Comparison of ENCODE assay signal across 28 cellular contexts in genomic region chr4:8079916-8080753, GRCh38.
DNase-seq lines count a peak whose midpoint lies in the region; ATAC-seq and TF ChIP-seq lines count a peak whose summit lies in the region.
"Had no signal": no experiment of that assay in that cellular context is flagged by ENCODE, and none has a peak within 500 bp of the region (broad histone marks: within the 10 kb centered on the region; RNA-seq: fewer than 3 reads in every experiment).

No MANE protein-coding gene starts in this region.

- H3K79me1 ChIP-seq in neuronal stem cell (ENCODE audit: low read depth, low read length): no peaks in the 10 kb centered on the region

- no peak overlapping the region for H3K4ac ChIP-seq in neuronal stem cell (ENCODE audit: low read length)

- H3K27ac Mint-ChIP-seq in WTC11 (peak overlapping the region; percentile 63; the same call in 1 of the 2 replicates), MCF 10A (ENCODE audit: low read depth, unreplicated experiment) (no peak overlapping the region), endothelial cell (ENCODE audit: unreplicated experiment) (no peak overlapping the region)
- H3K27ac Mint-ChIP-seq: activated CD4-positive, alpha-beta T cell treated with anti-CD3 and anti-CD28 coated beads for 36 hours; HFFc6; immature natural killer cell had no signal

- intact Hi-C loops in left ventricle myocardium superior (cut with micrococcal nuclease) (no loop called here), MCF 10A (cut with micrococcal nuclease) (no loop called here)

- H2AFZ ChIP-seq in neuronal stem cell (ENCODE audit: low read length): peak overlapping the region; percentile 69

- ATAC-seq in WTC11 (peak; percentile 62), left ventricle myocardium superior (peak; percentile 83)
- ATAC-seq: activated CD4-positive, alpha-beta T cell treated with anti-CD3 and anti-CD28 coated beads for 36 hours; upper lobe of right lung had no signal

- no peak overlapping the region for H4K8ac ChIP-seq in neuronal stem cell (ENCODE audit: low read depth, low read length)

- peaks cover 0 to 59% (median 5%) of the 10 kb centered on the region in 11 experiments; a peak in 10 of 22 replicates for H4K20me1 ChIP-seq in BLaER1 treated with 17β-estradiol and CSF1 and Interleukin-3, amounts not matched to agents 10 nM and 100 nM

- no CpG with 5 or more reads among the region's 21 CpGs for WGBS in neuronal stem cell (ENCODE audit: extremely low coverage in 2 of 2, insufficient read length in 2 of 2, insufficient replicate concordance in 1 of 2), 2 donors

- TF ChIP-seq CTCF in WTC11 (IDR thresholded peaks at IDR 0.05): no peak
- no peak for TF ChIP-seq CTCF in MCF 10A (IDR thresholded peaks at IDR 0.05; ENCODE audit: unreplicated experiment)
- TF ChIP-seq CTCF in endothelial cell (IDR thresholded peaks at IDR 0.05; ENCODE audit: unreplicated experiment): no peak

- H2AK5ac ChIP-seq in neuronal stem cell (ENCODE audit: low read depth, low read length): peak overlapping the region; percentile 74

- H3K4me2 ChIP-seq in BLaER1 treated with 17β-estradiol and CSF1 and Interleukin-3, amounts not matched to agents 10 nM and 100 nM: peak overlapping the region; percentile 59 to 94 (median 86); a peak in 21 of 22 replicates
- H3K4me2 ChIP-seq in neuronal stem cell (ENCODE audit: insufficient read depth, low read length, poor library complexity, severe bottlenecking): no peak overlapping the region

- no TSS peak for BruUV-seq in MCF 10A (replicated peaks; lab: Mats Ljungman, UMichigan)

- DNase-seq in WTC11 (ENCODE audit: low spot score) (no peak), left ventricle myocardium superior (peak; percentile 55), neuronal stem cell (ENCODE audit: low spot score) (no peak), HuH-7 (ENCODE audit: low spot score) (no peak), MCF 10A (ENCODE audit: unreplicated experiment) (no peak), endothelial cell (ENCODE audit: low spot score) (no peak)
- DNase-seq in activated CD4-positive, CD25-positive, alpha-beta regulatory T cell treated with anti-CD3 and anti-CD28 coated beads, Interleukin-2, amount 50 U/mL, for 72 hours: no peak
- DNase-seq: ACHN; activated CD4-positive, alpha-beta T cell treated with anti-CD3 and anti-CD28 coated beads for 36 hours; activated effector memory CD4-positive, alpha-beta T cell treated with anti-CD3 and anti-CD28 coated beads, Interleukin-2, amount 50 U/mL, for 16 hours; activated T-cell treated with anti-CD3 and anti-CD28 coated beads for 4 hours; C1 segment of cervical spinal cord; Caco-2; cerebellar nuclear complex; DMS79; GF-D8; HFFc6; immature natural killer cell; KG1; naive B cell; NCI-H2171; NCI-H510A; OCI-M1; spleen; stimulated activated CD4-positive, alpha-beta T cell treated with anti-CD3 and anti-CD28 coated beads, Interleukin-4, amount 100 ng/mL, for 1 hour; substantia nigra; upper lobe of right lung had no signal

- peak overlapping the region; percentile 81 for H3K18ac ChIP-seq in neuronal stem cell (ENCODE audit: low read length)

- H2BK12ac ChIP-seq in neuronal stem cell (ENCODE audit: low read length): no peak overlapping the region

- H3K9ac ChIP-seq in BLaER1 treated with 17β-estradiol and CSF1 and Interleukin-3, amounts not matched to agents 10 nM and 100 nM: peak overlapping the region in 4 of 11 experiments; percentile 19 to 56 (median 36); a peak in 5 of 22 replicates
- no peak overlapping the region for H3K9ac ChIP-seq in neuronal stem cell (ENCODE audit: low read depth, low read length, poor library complexity)

- H3K4me3 Mint-ChIP-seq in WTC11 (no peak overlapping the region), MCF 10A (ENCODE audit: unreplicated experiment) (no peak overlapping the region), endothelial cell (ENCODE audit: unreplicated experiment) (no peak overlapping the region)
- H3K4me3 Mint-ChIP-seq: activated CD4-positive, alpha-beta T cell treated with anti-CD3 and anti-CD28 coated beads for 36 hours; HFFc6; immature natural killer cell; naive B cell had no signal

- peak overlapping the region; percentile 45 for H2BK15ac ChIP-seq in neuronal stem cell (ENCODE audit: low read length)

- H3K4me1 Mint-ChIP-seq in WTC11: peaks cover 22% of the 10 kb centered on the region
- no peaks in the 10 kb centered on the region for H3K4me1 Mint-ChIP-seq in MCF 10A (ENCODE audit: insufficient read depth, unreplicated experiment)
- H3K4me1 Mint-ChIP-seq in endothelial cell (ENCODE audit: unreplicated experiment): no peaks in the 10 kb centered on the region
- H3K4me1 Mint-ChIP-seq: activated CD4-positive, alpha-beta T cell treated with anti-CD3 and anti-CD28 coated beads for 36 hours; immature natural killer cell; naive B cell had no signal

- no peak overlapping the region for H4K91ac ChIP-seq in neuronal stem cell (ENCODE audit: low read depth, low read length, poor library complexity)

- H3K14ac ChIP-seq in neuronal stem cell (ENCODE audit: low read length): no peak overlapping the region

- H3K27ac ChIP-seq in BLaER1 treated with 17β-estradiol and CSF1 and Interleukin-3, amounts not matched to agents 10 nM and 100 nM: peak overlapping the region in 3 of 11 experiments; percentile 12 to 36 (median 26); a peak in 4 of 22 replicates
- H3K27ac ChIP-seq in neuronal stem cell (replicated peaks; ENCODE audit: low read length): no peak overlapping the region
- H3K27ac ChIP-seq: upper lobe of right lung had no signal

- H3K27me3 Mint-ChIP-seq in WTC11 (ENCODE audit: low read depth) (no peaks in the 10 kb centered on the region), MCF 10A (ENCODE audit: insufficient read depth, unreplicated experiment) (peaks cover 35% of the 10 kb centered on the region), endothelial cell (ENCODE audit: unreplicated experiment) (peaks cover 10% of the 10 kb centered on the region)
- H3K27me3 Mint-ChIP-seq: activated CD4-positive, alpha-beta T cell treated with anti-CD3 and anti-CD28 coated beads for 36 hours had no signal

- H2BK5ac ChIP-seq in neuronal stem cell (ENCODE audit: low read length): peak overlapping the region; percentile 77

- no peaks in the 10 kb centered on the region for H3K36me3 ChIP-seq in BLaER1 treated with 17β-estradiol and CSF1 and Interleukin-3, amounts not matched to agents 10 nM and 100 nM
- H3K36me3 ChIP-seq in neuronal stem cell (replicated peaks in 1 of 2; ENCODE audit: control insufficient read depth in 2 of 2, insufficient read depth in 2 of 2, low read length in 2 of 2): no peaks in the 10 kb centered on the region
- H3K36me3 ChIP-seq: upper lobe of right lung had no signal

- H3K27me3 ChIP-seq in BLaER1 treated with 17β-estradiol and CSF1 and Interleukin-3, amounts not matched to agents 10 nM and 100 nM: peaks cover 0 to 52% (median 0%) of the 10 kb centered on the region in 11 experiments; a peak in 6 of 22 replicates
- peaks cover 0 to 28% (median 0%) of the 10 kb centered on the region in 3 experiments for H3K27me3 ChIP-seq in neuronal stem cell (ENCODE audit: control insufficient read depth in 3 of 3, insufficient read depth in 3 of 3, low read depth in 1 of 3, low read length in 3 of 3)
- H3K27me3 ChIP-seq: spleen, upper lobe of right lung had no signal

- CTCF ChIA-PET in WTC11 (lab: Charles Lee) (interaction anchor here (0.7 to 2.0 kb wide), 6 partner anchors 29 to 236 kb away, joined by 3 to 8 read pairs (median 4); no protein-coding TSS in a partner anchor), MCF 10A (lab: Yijun Ruan, JAX) (interaction anchor here (0.5 to 0.7 kb wide), 3 partner anchors 219 to 466 kb away, joined by 3 read pairs; no protein-coding TSS in a partner anchor)

- H3K4me3 ChIP-seq in BLaER1 treated with 17β-estradiol and CSF1 and Interleukin-3, amounts not matched to agents 10 nM and 100 nM: peak overlapping the region in 1 of 10 experiments; percentile 23; a peak in 2 of 20 replicates
- no peak overlapping the region for H3K4me3 ChIP-seq in neuronal stem cell (ENCODE audit: low read length in 2 of 2)
- H3K4me3 ChIP-seq: spleen, upper lobe of right lung had no signal

- H3K36me3 Mint-ChIP-seq in WTC11: no peaks in the 10 kb centered on the region
- no peaks in the 10 kb centered on the region for H3K36me3 Mint-ChIP-seq in MCF 10A (ENCODE audit: insufficient read depth, unreplicated experiment)
- peaks cover 5% of the 10 kb centered on the region for H3K36me3 Mint-ChIP-seq in endothelial cell (ENCODE audit: low read depth, unreplicated experiment)
- H3K36me3 Mint-ChIP-seq: immature natural killer cell, naive B cell had no signal

- peak overlapping the region; percentile 6 for H3K23ac ChIP-seq in neuronal stem cell (ENCODE audit: low read depth, low read length, poor library complexity)

- H2BK120ac ChIP-seq in neuronal stem cell (ENCODE audit: low read depth, low read length): no peak overlapping the region

- H3K9me3 Mint-ChIP-seq in WTC11: no peaks in the 10 kb centered on the region
- H3K9me3 Mint-ChIP-seq in MCF 10A (ENCODE audit: unreplicated experiment): no peaks in the 10 kb centered on the region
- no peaks in the 10 kb centered on the region for H3K9me3 Mint-ChIP-seq in endothelial cell (ENCODE audit: unreplicated experiment)
- H3K9me3 Mint-ChIP-seq: HFFc6, immature natural killer cell, naive B cell had no signal

- peaks cover 34 to 82% (median 65%) of the 10 kb centered on the region in 10 experiments for H3K4me1 ChIP-seq in BLaER1 treated with 17β-estradiol and CSF1 and Interleukin-3, amounts not matched to agents 10 nM and 100 nM
- H3K4me1 ChIP-seq in neuronal stem cell (ENCODE audit: control insufficient read depth in 2 of 2, insufficient read depth in 1 of 2, low read depth in 1 of 2, low read length in 2 of 2): peaks cover 6 to 20% of the 10 kb centered on the region in 2 donors
- H3K4me1 ChIP-seq: Caco-2 had no signal

- POLR2A ChIA-PET in WTC11 (lab: Charles Lee) (interaction anchor here (0.5 to 1.3 kb wide), 2 partner anchors 30 to 406 kb away, joined by 4 to 8 read pairs; no protein-coding TSS in a partner anchor), MCF 10A (lab: Yijun Ruan, JAX) (no interaction called here)

- H3K9me3 ChIP-seq in BLaER1 treated with 17β-estradiol and CSF1 and Interleukin-3, amounts not matched to agents 10 nM and 100 nM (replicated peaks in 1 of 11): peaks cover 0 to 14% (median 8%) of the 10 kb centered on the region in 11 experiments; a peak in 10 of 22 replicates
- H3K9me3 ChIP-seq in neuronal stem cell (replicated peaks in 1 of 2; ENCODE audit: control insufficient read depth in 2 of 2, insufficient read depth in 1 of 2, low read depth in 1 of 2, low read length in 2 of 2): no peaks in the 10 kb centered on the region
- H3K9me3 ChIP-seq: Caco-2, spleen, upper lobe of right lung had no signal

TF ChIP-seq in WTC11, 78 proteins besides CTCF, POLR2A, EP300 and RAD21 (continues in another document):
- TF ChIP-seq ZNF138 (CRISPR knock-in tag; conservative IDR thresholded peaks at IDR 0.05): 0 out of 2 replicates have a peak, but pooled peaks have one; percentile 27
- peak; percentile 49 for TF ChIP-seq MAX (CRISPR knock-in tag; IDR thresholded peaks at IDR 0.05)
